ENCODE assay signal across 27 cellular contexts in the genomic region with DNA sequence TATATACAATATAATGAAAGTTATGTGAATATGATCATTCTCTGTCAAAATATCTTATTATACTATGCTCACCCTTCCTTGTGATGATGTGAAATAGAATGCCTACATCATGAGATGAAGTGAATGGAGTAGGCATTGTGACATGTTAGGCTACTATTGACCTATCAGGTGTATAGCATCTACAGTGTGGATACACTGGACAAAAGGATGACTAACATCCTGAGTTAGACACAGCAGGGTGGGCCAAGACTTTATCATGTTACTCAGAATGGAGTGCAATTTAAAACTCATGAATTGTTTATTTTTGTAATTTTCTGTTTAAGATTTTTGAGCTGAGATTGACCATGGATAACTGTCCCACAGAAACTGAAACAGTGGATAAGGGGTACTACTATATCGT. TPM values are rescaled to one million over a fixed set of nuclear protein-coding genes. Genes with fewer than 3 reads are reported as not detected.
DNase-seq lines count a peak whose midpoint lies in the region; FAIRE-seq and TF ChIP-seq lines count a peak whose summit lies in the region.
"Had no signal": no experiment of that assay in that cellular context is flagged by ENCODE, and none has a peak within 500 bp of the region (broad histone marks: within the 10 kb centered on the region; RNA-seq: fewer than 3 reads in every experiment).

No MANE protein-coding gene starts in this region.

- no peak for TF ChIP-seq CTCF in astrocyte (IDR thresholded peaks at IDR 0.05; ENCODE audit: insufficient read depth, low read depth, low read length)
- TF ChIP-seq CTCF in fibroblast of mammary gland (conservative IDR thresholded peaks at IDR 0.05; ENCODE audit: control insufficient read depth, insufficient read depth, low read depth, low read length) = no peak
- no peak for TF ChIP-seq CTCF in esophagus squamous epithelium (IDR thresholded peaks at IDR 0.05)
- no peak for TF ChIP-seq CTCF in testis (IDR thresholded peaks at IDR 0.05)

- no peaks in the 10 kb centered on the region for H3K27me3 Mint-ChIP-seq in astrocyte (ENCODE audit: low read depth, unreplicated experiment)
- H3K27me3 Mint-ChIP-seq: CD4-positive, alpha-beta memory T cell had no signal

- H3K9me3 ChIP-seq in astrocyte (ENCODE audit: insufficient read depth, low read depth, low read length) (no peaks in the 10 kb centered on the region), esophagus squamous epithelium (no peaks in the 10 kb centered on the region), testis (no peaks in the 10 kb centered on the region)
- H3K9me3 ChIP-seq: BLaER1, Caco-2 had no signal

- H3K4me1 Mint-ChIP-seq in astrocyte (ENCODE audit: low read depth, unreplicated experiment) = no peaks in the 10 kb centered on the region
- H3K4me1 Mint-ChIP-seq: CD4-positive, alpha-beta memory T cell had no signal

- TF ChIP-seq POLR2A in esophagus squamous epithelium (IDR thresholded peaks at IDR 0.05) (no peak), testis (IDR thresholded peaks at IDR 0.05) (no peak)

- FAIRE-seq in astrocyte (lab: Jason Lieb, UNC) = no peak
- FAIRE-seq: G401.6, GM12892, HepG2 had no signal

- H3K27ac ChIP-seq in astrocyte (ENCODE audit: low read depth, low read length) = no peak overlapping the region
- no peak overlapping the region for H3K27ac ChIP-seq in esophagus squamous epithelium
- H3K27ac ChIP-seq in testis = no peak overlapping the region
- H3K27ac ChIP-seq: BLaER1, SK-N-MC had no signal

- DNase-seq in LHCN-M2 (ENCODE audit: low read depth) (peak; percentile 11), astrocyte (ENCODE audit: low read depth) (peak; percentile 45), fibroblast of mammary gland (ENCODE audit: low read depth) (peak; percentile 23), C1 segment of cervical spinal cord (lab: John Stamatoyannopoulos, UW) (no peak), esophagus squamous epithelium (lab: John Stamatoyannopoulos, UW) (no peak), testis (no peak)
- no peak for DNase-seq in activated effector memory CD4-positive, alpha-beta T cell treated with anti-CD3 and anti-CD28 coated beads, Interleukin-2, amount 50 U/mL, for 16 hours
- DNase-seq: Caco-2; CD4-positive, alpha-beta memory T cell; DND-41; GOT3; KBM-7; MV-4-11; NCI-H1105 treated with DMSO at 0.1 percent for 48 hours; NCI-H1694; NCI-H2081 treated with DMSO at 0.1 percent for 48 hours; NCI-H2171 treated with DMSO at 0.1 percent for 48 hours; NCI-H446; NCI-H526; RPMI8226; SHP77 treated with DMSO at 0.1 percent for 48 hours; SW 1271 had no signal

- no peaks in the 10 kb centered on the region for H3K4me1 ChIP-seq in astrocyte (ENCODE audit: insufficient read depth, low read length)
- no peaks in the 10 kb centered on the region for H3K4me1 ChIP-seq in esophagus squamous epithelium
- H3K4me1 ChIP-seq in testis = no peaks in the 10 kb centered on the region
- H3K4me1 ChIP-seq: BLaER1, Caco-2 had no signal

- H2AFZ ChIP-seq in astrocyte (ENCODE audit: low read depth, low read length) = no peak overlapping the region

- H3K79me2 ChIP-seq in astrocyte (ENCODE audit: insufficient read depth, low read length) = no peaks in the 10 kb centered on the region

- no peaks in the 10 kb centered on the region for H3K9me3 Mint-ChIP-seq in astrocyte (ENCODE audit: unreplicated experiment)

- no peaks in the 10 kb centered on the region for H3K36me3 ChIP-seq in astrocyte (ENCODE audit: insufficient read depth, low read length)
- no peaks in the 10 kb centered on the region for H3K36me3 ChIP-seq in esophagus squamous epithelium
- no peaks in the 10 kb centered on the region for H3K36me3 ChIP-seq in testis (ENCODE audit: low read depth, missing control alignments)
- H3K36me3 ChIP-seq: BLaER1 had no signal

- intact Hi-C loops in esophagus squamous epithelium (cut with DNase I) (no loop called here), testis (cut with DNase I; ENCODE audit: low total_unique reads) (no loop called here)

- H3K27me3 ChIP-seq in astrocyte (ENCODE audit: insufficient read depth, low read length) (no peaks in the 10 kb centered on the region), esophagus squamous epithelium (no peaks in the 10 kb centered on the region), testis (no peaks in the 10 kb centered on the region)
- H3K27me3 ChIP-seq: BLaER1 had no signal

- H3K9ac ChIP-seq in astrocyte (ENCODE audit: low read length) = no peak overlapping the region
- H3K9ac ChIP-seq: BLaER1 had no signal

- H3K4me3 ChIP-seq in astrocyte (ENCODE audit: insufficient read depth, low read depth, low read length) (no peak overlapping the region), fibroblast of mammary gland (ENCODE audit: control insufficient read depth, low read depth, low read length) (no peak overlapping the region), esophagus squamous epithelium (no peak overlapping the region), testis (no peak overlapping the region)
- H3K4me3 ChIP-seq: BLaER1, SK-N-MC had no signal

- H3K4me3 Mint-ChIP-seq in astrocyte (ENCODE audit: unreplicated experiment) = no peak overlapping the region
- H3K4me3 Mint-ChIP-seq: CD4-positive, alpha-beta memory T cell had no signal

- no peak overlapping the region for H3K4me2 ChIP-seq in astrocyte (ENCODE audit: low read length)
- H3K4me2 ChIP-seq: BLaER1 had no signal

- H3K27ac Mint-ChIP-seq in astrocyte (ENCODE audit: unreplicated experiment) = no peak overlapping the region

- H4K20me1 ChIP-seq in astrocyte (ENCODE audit: insufficient read depth, low read length) = no peaks in the 10 kb centered on the region
- H4K20me1 ChIP-seq: BLaER1 had no signal

- H3K36me3 Mint-ChIP-seq in astrocyte (ENCODE audit: low read depth, unreplicated experiment) = no peaks in the 10 kb centered on the region
- H3K36me3 Mint-ChIP-seq: CD4-positive, alpha-beta memory T cell had no signal

- 92 to 96% methylated on average over 1 of the region's 1 CpG for WGBS in esophagus squamous epithelium, 2 donors
- WGBS in testis, 2 donors = 80 to 86% methylated on average over 1 of the region's 1 CpG

RNA-seq across cellular contexts. Expression of a gene that starts 53.4 kb away (rescaled TPM):
- 48.9 and 53.3 TPM in 2 replicates for total RNA-seq in LHCN-M2 (2014; rRNA removed)
- 13.3 TPM for polyA plus RNA-seq in LHCN-M2 (2012)
- total RNA-seq in astrocyte = 24.1 and 29.7 TPM in 2 replicates
- 1 to 10 TPM in 3 of 4 donors, under 1 TPM in 1; 0.34 to 4.6 (median 3.2) TPM for total RNA-seq in esophagus squamous epithelium
- total RNA-seq in testis = 10 to 100 TPM; 20.0 to 21.9 TPM
- polyA plus RNA-seq in testis (ENCODE audit: insufficient read depth, low read depth, low replicate concordance) = 6.4 TPM
- total RNA-seq: CD4-positive, alpha-beta memory T cell had no signal
- polyA plus RNA-seq: CD4-positive, alpha-beta memory T cell had no signal

Comparison
In these comparisons a context has a peak if more than half of its experiments do, and no peak if none do; other contexts are left out.
1. DNase-seq: peak in LHCN-M2 (single experiment), astrocyte (single experiment) and fibroblast of mammary gland (single experiment); none in activated effector memory CD4-positive, alpha-beta T cell treated with anti-CD3 and anti-CD28 coated beads, Interleukin-2, amount 50 U/mL, for 16 hours (single experiment), C1 segment of cervical spinal cord (0 of 14), esophagus squamous epithelium (single experiment) and testis (single experiment).